ENCODE assay signal across 8 cellular contexts in genomic region chr1:25572708-25573590, GRCh38. TPM values are rescaled to one million over a fixed set of nuclear protein-coding genes. Genes with fewer than 3 reads are reported as not detected.
DNase-seq lines count a peak whose midpoint lies in the region; ATAC-seq, FAIRE-seq and TF ChIP-seq lines count a peak whose summit lies in the region.

No MANE protein-coding gene starts in this region.

- H4K20me1 ChIP-seq in astrocyte (ENCODE audit: insufficient read depth, low read length): no peaks in the 10 kb centered on the region

- H3K4me2 ChIP-seq in astrocyte (ENCODE audit: low read length): no peak overlapping the region

- H3K9me3 Mint-ChIP-seq in CD14-positive monocyte (no peaks in the 10 kb centered on the region), astrocyte (ENCODE audit: unreplicated experiment) (no peaks in the 10 kb centered on the region)

- DNase-seq in CD14-positive monocyte (ENCODE audit: low spot score): no peak
- DNase-seq in H54 (ENCODE audit: insufficient read length, low spot score): peak; percentile 27
- peak; percentile 55 for DNase-seq in SK-MEL-5 (ENCODE audit: low read depth, low spot score)
- DNase-seq in astrocyte (ENCODE audit: low read depth): no peak
- DNase-seq in iris pigment epithelial cell (ENCODE audit: low read depth): peak; percentile 62
- peak; percentile 34 to 62 for DNase-seq in stimulated activated CD4-positive, alpha-beta T cell treated with anti-CD3 and anti-CD28 coated beads, Interleukin-4, amount 100 ng/mL, for 48 hours (ENCODE audit: low read depth in 2 of 2)
- DNase-seq in SW480 (ENCODE audit: low spot score): no peak

- no peaks in the 10 kb centered on the region for H3K36me3 ChIP-seq in astrocyte (ENCODE audit: insufficient read depth, low read length)

- H3K27me3 Mint-ChIP-seq in CD14-positive monocyte (ENCODE audit: low read depth in 3 of 3) (peaks cover 5 to 12% (median 8%) of the 10 kb centered on the region in 3 donors), astrocyte (ENCODE audit: low read depth, unreplicated experiment) (peaks cover 20% of the 10 kb centered on the region)

- H3K4me3 Mint-ChIP-seq in CD14-positive monocyte (peak overlapping the region in 1 of 2 donors; percentile 21), astrocyte (ENCODE audit: unreplicated experiment) (no peak overlapping the region)

- H3K79me2 ChIP-seq in astrocyte (ENCODE audit: insufficient read depth, low read length): no peaks in the 10 kb centered on the region

- FAIRE-seq in H54 (lab: Jason Lieb, UNC) (no peak), astrocyte (lab: Jason Lieb, UNC) (no peak)

- ATAC-seq in GM21825 (IDR thresholded peaks at IDR 0.05; ENCODE audit: unreplicated experiment): no peak

- H3K4me3 ChIP-seq in astrocyte (ENCODE audit: insufficient read depth, low read depth, low read length): no peak overlapping the region

- TF ChIP-seq POLR2A in H54 (IDR thresholded peaks at IDR 0.05; ENCODE audit: low read depth, low read length): no peak

- no peak overlapping the region for H2AFZ ChIP-seq in astrocyte (ENCODE audit: low read depth, low read length)

- in situ Hi-C loops in SK-MEL-5 (cut with HindIII; ENCODE audit: low pct_unique_long_range_greater_than_20kb, low sequenced_read_pairs): no loop called here

- H3K36me3 Mint-ChIP-seq in CD14-positive monocyte (peaks cover 5 to 11% of the 10 kb centered on the region in 2 donors), astrocyte (ENCODE audit: low read depth, unreplicated experiment) (no peaks in the 10 kb centered on the region)

- no peak overlapping the region for H3K27ac ChIP-seq in astrocyte (ENCODE audit: low read depth, low read length)

- no peaks in the 10 kb centered on the region for H3K27me3 ChIP-seq in astrocyte (ENCODE audit: insufficient read depth, low read length)

- no peaks in the 10 kb centered on the region for H3K9me3 ChIP-seq in astrocyte (ENCODE audit: insufficient read depth, low read depth, low read length)

- peaks cover 24% of the 10 kb centered on the region for H3K4me1 ChIP-seq in astrocyte (ENCODE audit: insufficient read depth, low read length)

- intact Hi-C loops in CD14-positive monocyte (cut with micrococcal nuclease): no loop called here

- H3K9ac ChIP-seq in astrocyte (ENCODE audit: low read length): no peak overlapping the region

- TF ChIP-seq CTCF in CD14-positive monocyte (IDR thresholded peaks at IDR 0.05): peak; percentile 76
- TF ChIP-seq CTCF in astrocyte (IDR thresholded peaks at IDR 0.05; ENCODE audit: insufficient read depth, low read depth, low read length): peak; percentile 58

- H3K27ac Mint-ChIP-seq in CD14-positive monocyte (no peak overlapping the region), astrocyte (ENCODE audit: unreplicated experiment) (no peak overlapping the region)

- H3K4me1 Mint-ChIP-seq in CD14-positive monocyte (peaks cover 7% of the 10 kb centered on the region), astrocyte (ENCODE audit: low read depth, unreplicated experiment) (peaks cover 21% of the 10 kb centered on the region)

RNA-seq across cellular contexts. Expression of gene LDLRAP1, which starts 29.5 kb away (rescaled TPM):
- polyA plus RNA-seq in CD14-positive monocyte: 10 to 100 TPM; 14.6 to 18.5 TPM
- total RNA-seq in SK-MEL-5 (2014; rRNA removed; shearing (Covaris generic)): 13.4 and 13.7 TPM in 2 replicates
- 26.3 and 35.9 TPM in 2 replicates for polyA plus RNA-seq in SK-MEL-5 (2015; cell fraction: cytosol; rRNA removed)
- 35.9 and 39.8 TPM in 2 replicates for polyA plus RNA-seq in SK-MEL-5 (2015; cell fraction: nucleus; rRNA removed)
- 7.9 and 8.0 TPM in 2 replicates for total RNA-seq in astrocyte

RNA-seq across cellular contexts. Expression of gene MAN1C1, which starts 43.6 kb away (rescaled TPM):
- polyA plus RNA-seq in CD14-positive monocyte: 1 to 10 TPM; 1.2 to 1.7 TPM
- 0.40 and 0.67 TPM in 2 replicates for total RNA-seq in SK-MEL-5 (2014; rRNA removed; shearing (Covaris generic))
- 1.5 and 4.9 TPM in 2 replicates for polyA plus RNA-seq in SK-MEL-5 (2015; cell fraction: cytosol; rRNA removed)
- 0.68 TPM in 1 of 2 replicates, not detected in the other for polyA plus RNA-seq in SK-MEL-5 (2015; cell fraction: nucleus; rRNA removed)
- 0.86 and 1.6 TPM in 2 replicates for total RNA-seq in astrocyte

Comparison
In these comparisons a context has a peak if more than half of its experiments do, and no peak if none do; other contexts are left out.
1. DNase-seq: peak in H54 (single experiment), SK-MEL-5 (single experiment), iris pigment epithelial cell (single experiment) and stimulated activated CD4-positive, alpha-beta T cell treated with anti-CD3 and anti-CD28 coated beads, Interleukin-4, amount 100 ng/mL, for 48 hours (2 of 2); none in CD14-positive monocyte (single experiment), astrocyte (single experiment) and SW480 (single experiment).